8 cellular contexts compared by ENCODE assay signal in genomic region chr2:198309673-198310280, GRCh38.
A peak's percentile ranks its signal among the peaks of the same experiment; 100 is the strongest.
DNase-seq lines count a peak whose midpoint lies in the region; ATAC-seq and TF ChIP-seq lines count a peak whose summit lies in the region.

No MANE protein-coding gene starts in this region.

- H3K27me3 Mint-ChIP-seq in progenitor cell of endocrine pancreas = peaks cover 25% of the 10 kb centered on the region

- H3K4me3 Mint-ChIP-seq in progenitor cell of endocrine pancreas (ENCODE audit: low read depth) = no peak overlapping the region

- no peak overlapping the region for H3K27ac Mint-ChIP-seq in progenitor cell of endocrine pancreas

- peaks cover 9% of the 10 kb centered on the region for H3K4me1 Mint-ChIP-seq in progenitor cell of endocrine pancreas (ENCODE audit: low read depth)

- H3K4me3 ChIP-seq in fibroblast of mammary gland (ENCODE audit: control insufficient read depth, low read depth, low read length) = no peak overlapping the region

- DNase-seq in NK-92 treated with Interleukin-12 subunit alpha and Interleukin-12 subunit beta, amount 100 ng/mL, for 24 hours (lab: John Stamatoyannopoulos, UW) = peak; percentile 14
- DNase-seq in NK-92 (lab: John Stamatoyannopoulos, UW; ENCODE audit: unreplicated experiment) (no peak), NCI-H774 (lab: John Stamatoyannopoulos, UW) (peak; percentile 40), fibroblast of mammary gland (ENCODE audit: low read depth) (peak; percentile 55), progenitor cell of endocrine pancreas (ENCODE audit: low spot score, unreplicated experiment) (peak; percentile 29), GF-D8 (lab: John Stamatoyannopoulos, UW) (no peak)
- DNase-seq in activated CD8-positive, alpha-beta memory T cell treated with anti-CD3 and anti-CD28 coated beads, Interleukin-2, amount 50 U/mL, for 48 hours = peak; percentile 71

- ATAC-seq in HG03159 (IDR thresholded peaks at IDR 0.05; ENCODE audit: unreplicated experiment) = peak; percentile 78

- TF ChIP-seq CTCF in fibroblast of mammary gland (conservative IDR thresholded peaks at IDR 0.05; ENCODE audit: control insufficient read depth, insufficient read depth, low read depth, low read length) (peak; percentile 92), progenitor cell of endocrine pancreas (IDR thresholded peaks at IDR 0.05; ENCODE audit: unreplicated experiment) (peak; percentile 82)

- H3K36me3 Mint-ChIP-seq in progenitor cell of endocrine pancreas (ENCODE audit: insufficient read depth) = no peaks in the 10 kb centered on the region

- H3K9me3 Mint-ChIP-seq in progenitor cell of endocrine pancreas (ENCODE audit: low read depth) = no peaks in the 10 kb centered on the region

Comparison
In these comparisons a context has a peak if more than half of its experiments do, and no peak if none do; other contexts are left out.
1. DNase-seq: peak in NK-92 treated with Interleukin-12 subunit alpha and Interleukin-12 subunit beta, amount 100 ng/mL, for 24 hours (single experiment), NCI-H774 (single experiment), activated CD8-positive, alpha-beta memory T cell treated with anti-CD3 and anti-CD28 coated beads, Interleukin-2, amount 50 U/mL, for 48 hours (single experiment), fibroblast of mammary gland (single experiment) and progenitor cell of endocrine pancreas (single experiment); none in NK-92 (single experiment) and GF-D8 (single experiment).